Comparison of ENCODE assay signal across 8 cellular contexts in the genomic region with DNA sequence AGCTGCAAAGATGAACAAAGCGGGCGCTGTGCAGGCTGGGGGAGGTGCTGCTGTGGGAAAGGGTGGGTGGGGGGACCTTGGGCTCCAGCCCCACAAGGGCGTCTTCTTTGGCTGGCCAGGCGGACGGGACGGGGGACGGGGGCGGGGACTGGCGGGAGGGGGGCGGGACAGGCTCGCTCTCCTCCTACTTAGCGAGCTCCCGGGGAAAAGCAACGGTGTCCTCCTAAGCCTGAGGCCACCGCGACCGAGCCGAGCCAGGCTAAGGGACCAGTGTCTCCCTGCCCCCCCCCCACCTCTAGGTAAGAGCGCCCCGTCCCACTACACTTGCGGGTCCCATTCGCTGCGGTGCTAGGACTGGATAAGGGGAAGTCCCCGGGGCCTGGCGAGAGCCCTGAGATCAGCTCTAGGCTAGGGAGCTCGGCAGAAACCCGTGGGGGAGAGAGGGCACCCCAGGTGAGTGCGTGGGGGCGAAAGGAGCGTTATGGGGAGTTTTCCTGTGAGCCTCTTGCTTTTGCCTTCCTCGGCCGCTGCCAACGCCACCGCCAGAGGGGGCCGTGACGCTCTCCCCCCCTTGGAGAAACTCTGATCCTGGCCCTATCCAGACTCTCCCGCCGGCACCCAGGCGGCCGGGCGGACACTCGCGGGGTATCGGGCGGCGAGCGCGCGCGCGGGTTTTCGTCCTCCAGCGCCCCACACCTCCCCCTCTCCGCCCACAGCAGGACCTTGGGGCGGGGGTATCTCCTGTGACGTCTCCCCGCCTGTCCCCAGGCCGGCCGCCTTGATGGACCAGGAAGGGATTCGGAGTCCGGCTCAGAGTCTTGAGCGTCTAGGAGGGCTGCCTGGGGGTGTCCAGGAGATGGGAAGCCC. TPM values are rescaled to one million over a fixed set of nuclear protein-coding genes. Genes with fewer than 3 reads are reported as not detected.
DNase-seq lines count a peak whose midpoint lies in the region; ATAC-seq and TF ChIP-seq lines count a peak whose summit lies in the region.

A gene (plus strand): TSS at position 215 of the 867 bp plus-strand sequence. CDS start 6,222 bp downstream, outside the sequence.

- CTCF ChIA-PET in AG04450 (lab: Charles Lee), result interaction anchor here (0.5 to 4.8 kb wide), 5 partner anchors 11 to 261 kb away, joined by 3 to 40 read pairs (median 4); no protein-coding TSS in a partner anchor
- CTCF ChIA-PET in activated naive CD4-positive, alpha-beta T cell treated with anti-CD3 and anti-CD28 coated beads, Interleukin-2, amount 10 ng/mL, durations not matched to agents 7 days and 5 days (lab: Charles Lee), result interaction anchor here (1.0 to 4.9 kb wide), 4 partner anchors 10 to 164 kb away, joined by 3 to 46 read pairs (median 6); no protein-coding TSS in a partner anchor

- peaks cover 24% of the 10 kb centered on the region for H3K4me1 Mint-ChIP-seq in activated naive CD4-positive, alpha-beta T cell treated with anti-CD3 and anti-CD28 coated beads, Interleukin-2, amount 10 ng/mL, durations not matched to agents 7 days and 5 days
- H3K4me1 Mint-ChIP-seq in natural killer cell, result peaks cover 23 to 34% of the 10 kb centered on the region in 2 donors

- H3K27me3 ChIP-seq in AG04450 (ENCODE audit: control insufficient read depth, insufficient read depth, low read length) (no peaks in the 10 kb centered on the region), HAP-1 (ENCODE audit: low read depth) (no peaks in the 10 kb centered on the region), thoracic aorta (replicated peaks; ENCODE audit: insufficient read depth) (no peaks in the 10 kb centered on the region)

- H3K9me3 ChIP-seq in AG04450 (ENCODE audit: control insufficient read depth, insufficient read depth, low read length) (no peaks in the 10 kb centered on the region; the same call in 1 of the 2 replicates), HAP-1 (no peaks in the 10 kb centered on the region), thoracic aorta (no peaks in the 10 kb centered on the region)

- intact Hi-C loops in natural killer cell (cut with micrococcal nuclease), result loop anchor here (5.0 kb wide), 1 partner anchor 35 kb away; a partner anchor contains a TSS

- in situ Hi-C loops in HAP-1 (cut with MboI; ENCODE audit: low sequenced_read_pairs), result no loop called here

- DNase-seq in AG04450 (ENCODE audit: low read depth, low spot score) (no peak), HAP-1 (ENCODE audit: low spot score in 2 of 2) (peak; percentile 74 to 87), RPMI7951 (ENCODE audit: low read depth) (peak; percentile 73), foreskin melanocyte (peak; percentile 45), natural killer cell (peak; percentile 44), thoracic aorta (ENCODE audit: low spot score) (no peak), NCI-H510A (lab: John Stamatoyannopoulos, UW) (no peak)
- DNase-seq in activated naive CD4-positive, alpha-beta T cell treated with anti-CD3 and anti-CD28 coated beads, Interleukin-2, amount 10 ng/mL, durations not matched to agents 7 days and 5 days, result peak; percentile 59

- H3K27ac Mint-ChIP-seq in activated naive CD4-positive, alpha-beta T cell treated with anti-CD3 and anti-CD28 coated beads, Interleukin-2, amount 10 ng/mL, durations not matched to agents 7 days and 5 days, result no peak within 1 kb of the TSS
- H3K27ac Mint-ChIP-seq in natural killer cell, result peak within 1 kb of the TSS; percentile 50 to 82

- H3K36me3 Mint-ChIP-seq in activated naive CD4-positive, alpha-beta T cell treated with anti-CD3 and anti-CD28 coated beads, Interleukin-2, amount 10 ng/mL, durations not matched to agents 7 days and 5 days, result peaks cover 9% of the 10 kb centered on the region
- no peaks in the 10 kb centered on the region for H3K36me3 Mint-ChIP-seq in natural killer cell

- peak within 1 kb of the TSS; percentile 66 for H3K4me3 Mint-ChIP-seq in activated naive CD4-positive, alpha-beta T cell treated with anti-CD3 and anti-CD28 coated beads, Interleukin-2, amount 10 ng/mL, durations not matched to agents 7 days and 5 days
- peak within 1 kb of the TSS; percentile 78 for H3K4me3 Mint-ChIP-seq in natural killer cell

- TF ChIP-seq CTCF in AG04450 (IDR thresholded peaks at IDR 0.05; ENCODE audit: low read depth, low read length) (peak; percentile 65), natural killer cell (IDR thresholded peaks at IDR 0.05) (peak; percentile 33), thoracic aorta (IDR thresholded peaks at IDR 0.05) (peak; percentile 43)

- H3K4me3 ChIP-seq in AG04450 (ENCODE audit: low read depth, low read length), result peak within 1 kb of the TSS; percentile 83
- H3K4me3 ChIP-seq in HAP-1, result peak within 1 kb of the TSS; percentile 67
- peak within 1 kb of the TSS; percentile 96 for H3K4me3 ChIP-seq in thoracic aorta

- peak within 1 kb of the TSS; percentile 90 for H3K27ac ChIP-seq in AG04450 (ENCODE audit: low read depth, low read length)
- peak within 1 kb of the TSS; percentile 97 to 98 for H3K27ac ChIP-seq in thoracic aorta

- H3K36me3 ChIP-seq in HAP-1 (replicated peaks), result peaks cover 1% of the 10 kb centered on the region; the same call in 1 of the 2 replicates
- H3K36me3 ChIP-seq in thoracic aorta, result peaks cover 4% of the 10 kb centered on the region

- H3K4me1 ChIP-seq in HAP-1, result peaks cover 6% of the 10 kb centered on the region
- peaks cover 26 to 62% of the 10 kb centered on the region in 2 donors for H3K4me1 ChIP-seq in thoracic aorta (ENCODE audit: control insufficient read depth in 1 of 2, low read depth in 2 of 2)

- peak in 2 of 3 donors; percentile 14 to 26 for ATAC-seq in natural killer cell
- peak; percentile 26 for ATAC-seq in thoracic aorta (ENCODE audit: insufficient number of reproducible peaks, low FRiP score, low read depth)

- H3K9me3 Mint-ChIP-seq in activated naive CD4-positive, alpha-beta T cell treated with anti-CD3 and anti-CD28 coated beads, Interleukin-2, amount 10 ng/mL, durations not matched to agents 7 days and 5 days, result no peaks in the 10 kb centered on the region
- H3K9me3 Mint-ChIP-seq in natural killer cell, result no peaks in the 10 kb centered on the region

- POLR2A ChIA-PET in AG04450 (lab: Yijun Ruan, JAX), result interaction anchor here (0.7 to 7.0 kb wide), 5 partner anchors 13 to 390 kb away, joined by 3 to 140 read pairs (median 6); a partner anchor contains a TSS

- H3K27me3 Mint-ChIP-seq in activated naive CD4-positive, alpha-beta T cell treated with anti-CD3 and anti-CD28 coated beads, Interleukin-2, amount 10 ng/mL, durations not matched to agents 7 days and 5 days, result peaks cover 72% of the 10 kb centered on the region
- peaks cover 8 to 27% of the 10 kb centered on the region in 2 donors for H3K27me3 Mint-ChIP-seq in natural killer cell (ENCODE audit: low read depth in 2 of 2)

RNA-seq across cellular contexts. Expression of the gene that starts here (rescaled TPM):
- 83.0 and 97.6 TPM in 2 replicates for polyA plus RNA-seq in AG04450 (2011; rRNA removed)
- 122 and 164 TPM in 2 replicates for polyA minus RNA-seq in AG04450 (2011; rRNA and poly(A)+ RNA removed)
- total RNA-seq in RPMI7951 (2014; rRNA removed; shearing (Covaris generic)), result 45.1 and 50.9 TPM in 2 replicates
- 1 to 10 TPM in 1 of 3 donors, under 1 TPM in 2; 0.75 to 1.1 (median 0.95) TPM for total RNA-seq in natural killer cell
- total RNA-seq in thoracic aorta, result 100 to 1,000 TPM; 206 to 377 TPM

Comparison
In these comparisons a context has a peak if more than half of its experiments do, and no peak if none do; other contexts are left out.
1. RNA of the gene that starts here (total RNA-seq): 206 to 377 TPM in thoracic aorta and 45.1 to 50.9 TPM in RPMI7951; 0.75 to 1.1 TPM in natural killer cell; every median in the first group is over 10 times any median in the second.
2. DNase-seq: peak in HAP-1 (2 of 2), RPMI7951 (single experiment), activated naive CD4-positive, alpha-beta T cell treated with anti-CD3 and anti-CD28 coated beads, Interleukin-2, amount 10 ng/mL, durations not matched to agents 7 days and 5 days (single experiment), foreskin melanocyte (single experiment) and natural killer cell (single experiment); none in AG04450 (single experiment), thoracic aorta (single experiment) and NCI-H510A (single experiment).
3. Peak in every context shown above with its lines, with median percentiles within 50 percentile points of each other: H3K4me3 ChIP-seq and CTCF ChIP-seq.